In the genomic region with DNA sequence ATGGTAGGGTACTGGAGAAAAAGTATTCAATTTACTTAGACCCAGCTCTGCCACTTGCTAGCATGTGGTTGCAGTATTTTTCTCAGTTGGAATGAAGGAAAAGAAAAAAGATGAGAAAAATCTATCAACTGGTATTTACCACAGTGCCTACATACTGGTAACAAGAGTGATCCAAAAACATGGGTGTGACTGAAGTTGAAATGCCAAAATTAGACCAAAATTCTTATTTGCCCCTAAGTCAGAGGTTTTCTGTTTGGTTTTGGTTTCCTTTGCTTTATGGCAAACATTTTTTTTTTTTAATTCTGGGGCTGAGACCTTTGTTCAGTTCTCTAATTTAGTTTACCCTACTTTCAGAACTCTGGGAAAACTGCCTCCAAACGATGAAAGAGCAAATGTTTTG, we compare ENCODE assay signal across 19 cellular contexts. TPM values are rescaled to one million over a fixed set of nuclear protein-coding genes. Genes with fewer than 3 reads are reported as not detected.
DNase-seq lines count a peak whose midpoint lies in the region; ATAC-seq, FAIRE-seq and TF ChIP-seq lines count a peak whose summit lies in the region.
"Had no signal": no experiment of that assay in that cellular context is flagged by ENCODE, and none has a peak within 500 bp of the region (broad histone marks: within the 10 kb centered on the region; RNA-seq: fewer than 3 reads in every experiment).

No MANE protein-coding gene starts in this region.

- H3K27ac Mint-ChIP-seq in HFFc6, result peak overlapping the region; percentile 20; the same call in 1 of the 2 replicates
- H3K27ac Mint-ChIP-seq in activated T-helper 2 cell treated with anti-CD3 and anti-CD28 coated beads, Interferon-gamma antibody, Interleukin-2, Interleukin-4, amounts not matched to agents 10 μg/mL and 5 μg/mL and 100 μg/mL, durations not matched to agents 14 hours and 24 hours and 36 hours, result peak overlapping the region; percentile 58
- H3K27ac Mint-ChIP-seq: progenitor cell of endocrine pancreas had no signal

- H3K36me3 Mint-ChIP-seq in HFFc6 (ENCODE audit: low read depth), result no peaks in the 10 kb centered on the region
- peaks cover 24% of the 10 kb centered on the region for H3K36me3 Mint-ChIP-seq in activated T-helper 2 cell treated with anti-CD3 and anti-CD28 coated beads, Interferon-gamma antibody, Interleukin-2, Interleukin-4, amounts not matched to agents 10 μg/mL and 5 μg/mL and 100 μg/mL, durations not matched to agents 14 hours and 24 hours and 36 hours (ENCODE audit: low read depth)

- intact Hi-C loops in activated T-helper 2 cell treated with anti-CD3 and anti-CD28 coated beads, Interferon-gamma antibody, Interleukin-2, Interleukin-4, amounts not matched to agents 10 μg/mL and 5 μg/mL and 100 μg/mL, durations not matched to agents 14 hours and 24 hours and 36 hours (cut with micrococcal nuclease), result loop anchor here (1.0 kb wide), 2 partner anchors 8 to 13 kb away; a partner anchor contains a TSS

- no peak for TF ChIP-seq CTCF in HFFc6 (IDR thresholded peaks at IDR 0.05)

- H3K4me3 Mint-ChIP-seq in HFFc6, result no peak overlapping the region
- H3K4me3 Mint-ChIP-seq in activated T-helper 2 cell treated with anti-CD3 and anti-CD28 coated beads, Interferon-gamma antibody, Interleukin-2, Interleukin-4, amounts not matched to agents 10 μg/mL and 5 μg/mL and 100 μg/mL, durations not matched to agents 14 hours and 24 hours and 36 hours (ENCODE audit: low read depth), result peak overlapping the region; percentile 26

- DNase-seq in DMS 273 (lab: John Stamatoyannopoulos, UW; ENCODE audit: unreplicated experiment) (peak; percentile 30), DMS 273 treated with DMSO at 0.1 percent for 48 hours (lab: John Stamatoyannopoulos, UW) (no peak), GM12891 (ENCODE audit: insufficient read length, low spot score) (no peak), HFFc6 (no peak), 8988T (no peak)
- DNase-seq in activated T-helper 2 cell treated with anti-CD3 and anti-CD28 coated beads, Interferon-gamma antibody, Interleukin-2, Interleukin-4, amounts not matched to agents 10 μg/mL and 5 μg/mL and 100 μg/mL, durations not matched to agents 14 hours and 24 hours and 36 hours (ENCODE audit: low spot score), result no peak
- DNase-seq: activated CD4-positive, alpha-beta T cell treated with anti-CD3 and anti-CD28 coated beads, Interleukin-2, amount 50 U/mL, for 1 hour; activated T-cell treated with anti-CD3 and anti-CD28 coated beads for 4 hours; amniotic stem cell; effector CD4-positive, alpha-beta T cell; heart right ventricle; left cardiac atrium; NCI-H1092 treated with DMSO at 0.1 percent for 48 hours; NCI-H69; transverse colon had no signal

- H3K27me3 Mint-ChIP-seq in HFFc6 (ENCODE audit: insufficient read depth), result no peaks in the 10 kb centered on the region
- H3K27me3 Mint-ChIP-seq in activated T-helper 2 cell treated with anti-CD3 and anti-CD28 coated beads, Interferon-gamma antibody, Interleukin-2, Interleukin-4, amounts not matched to agents 10 μg/mL and 5 μg/mL and 100 μg/mL, durations not matched to agents 14 hours and 24 hours and 36 hours (ENCODE audit: low read depth), result no peaks in the 10 kb centered on the region
- H3K27me3 Mint-ChIP-seq: progenitor cell of endocrine pancreas had no signal

- no peak for TF ChIP-seq POLR2A in GM12891 (IDR thresholded peaks at IDR 0.05; ENCODE audit: low read depth, low read length)

- peak; percentile 40 for FAIRE-seq in GM12891 (lab: Jason Lieb, UNC)

- H3K9me3 Mint-ChIP-seq in HFFc6, result no peaks in the 10 kb centered on the region
- H3K9me3 Mint-ChIP-seq in activated T-helper 2 cell treated with anti-CD3 and anti-CD28 coated beads, Interferon-gamma antibody, Interleukin-2, Interleukin-4, amounts not matched to agents 10 μg/mL and 5 μg/mL and 100 μg/mL, durations not matched to agents 14 hours and 24 hours and 36 hours, result no peaks in the 10 kb centered on the region

- H3K4me1 Mint-ChIP-seq in HFFc6 (ENCODE audit: low read depth), result peaks cover 88% of the 10 kb centered on the region
- peaks cover 55% of the 10 kb centered on the region for H3K4me1 Mint-ChIP-seq in activated T-helper 2 cell treated with anti-CD3 and anti-CD28 coated beads, Interferon-gamma antibody, Interleukin-2, Interleukin-4, amounts not matched to agents 10 μg/mL and 5 μg/mL and 100 μg/mL, durations not matched to agents 14 hours and 24 hours and 36 hours (ENCODE audit: low read depth)

- ATAC-seq in GM19452 (IDR thresholded peaks at IDR 0.05; ENCODE audit: unreplicated experiment) (no peak), GM21717 (IDR thresholded peaks at IDR 0.05; ENCODE audit: unreplicated experiment) (no peak)
- ATAC-seq: heart right ventricle, left cardiac atrium, sciatic nerve had no signal

TF ChIP-seq in GM12891, 5 proteins besides CTCF, POLR2A, EP300 and RAD21:
- TF ChIP-seq SPI1 (IDR thresholded peaks at IDR 0.05; ENCODE audit: low read depth, low read length) (no peak), POLR2AphosphoS5 (IDR thresholded peaks at IDR 0.05; ENCODE audit: low read depth, low read length) (no peak), TAF1 (IDR thresholded peaks at IDR 0.05; ENCODE audit: low read depth, low read length) (no peak), PAX5 (IDR thresholded peaks at IDR 0.05; ENCODE audit: insufficient read depth, low read length, severe bottlenecking) (no peak), POU2F2 (IDR thresholded peaks at IDR 0.05; ENCODE audit: low read depth, low read length) (no peak)

RNA-seq across cellular contexts. Expression of a gene that starts 12.3 kb away (rescaled TPM):
- 11.9 TPM for polyA plus RNA-seq in GM12891 (2012; ENCODE audit: low read depth, missing spikeins)
- total RNA-seq in HFFc6 (2021; fragmentation: NEBNext Ultra II Directional; extraction: Animal tissue kit (Norgen Biotek cat#: 25700)), result 100 to 1,000 TPM in 1 of 6 experiments, 10 to 100 TPM in 5; 88.5 to 104 (median 95.0) TPM
- total RNA-seq in activated T-helper 2 cell treated with anti-CD3 and anti-CD28 coated beads, Interferon-gamma antibody, Interleukin-2, Interleukin-4, amounts not matched to agents 10 μg/mL and 5 μg/mL and 100 μg/mL, durations not matched to agents 14 hours and 24 hours and 36 hours, result 49.9 and 55.1 TPM in 2 replicates
